8 cellular contexts compared by ENCODE assay signal in genomic region chr3:42544492-42545283, GRCh38. TPM values are rescaled to one million over a fixed set of nuclear protein-coding genes. Genes with fewer than 3 reads are reported as not detected.
A peak's percentile ranks its signal among the peaks of the same experiment; 100 is the strongest.
DNase-seq lines count a peak whose midpoint lies in the region; ATAC-seq and TF ChIP-seq lines count a peak whose summit lies in the region.

No MANE protein-coding gene starts in this region.

- H3K27me3 Mint-ChIP-seq in Calu3 (ENCODE audit: unreplicated experiment) = no peaks in the 10 kb centered on the region
- H3K27me3 Mint-ChIP-seq in endodermal cell (ENCODE audit: insufficient read depth) = no peaks in the 10 kb centered on the region
- no peaks in the 10 kb centered on the region for H3K27me3 Mint-ChIP-seq in mesothelial cell of epicardium (ENCODE audit: low read depth)
- peaks cover 0 to 3% of the 10 kb centered on the region in 2 donors for H3K27me3 Mint-ChIP-seq in stimulated activated naive B cell treated with anti-CD40 and anti-IgM and Interleukin-4, amounts not matched to agents 10 μg/mL and 1 μg/mL and 100 μg/mL, for 72 hours

- no peak for TF ChIP-seq CTCF in Calu3 (IDR thresholded peaks at IDR 0.05; ENCODE audit: unreplicated experiment)
- peak; percentile 49 for TF ChIP-seq CTCF in endodermal cell (conservative IDR thresholded peaks at IDR 0.05)
- no peak for TF ChIP-seq CTCF in mesothelial cell of epicardium (IDR thresholded peaks at IDR 0.05; ENCODE audit: unreplicated experiment)

- no peaks in the 10 kb centered on the region for H3K9me3 ChIP-seq in endodermal cell (ENCODE audit: control insufficient read depth, low read length)
- H3K9me3 ChIP-seq in mucosa of rectum (ENCODE audit: control insufficient read depth in 2 of 2, low read length in 2 of 2) = no peaks in the 10 kb centered on the region

- no peaks in the 10 kb centered on the region for H3K4me1 ChIP-seq in endodermal cell (ENCODE audit: control insufficient read depth, insufficient read depth, low read length)
- peaks cover 16 to 30% of the 10 kb centered on the region in 2 donors for H3K4me1 ChIP-seq in mucosa of rectum (ENCODE audit: control insufficient read depth in 2 of 2, insufficient read depth in 2 of 2, low read length in 2 of 2)

- intact Hi-C loops in Calu3 (cut with micrococcal nuclease; ENCODE audit: unreplicated experiment) = loop anchor here (5.0 to 10.0 kb wide), 2 partner anchors 90 to 297 kb away; no protein-coding TSS in a partner anchor

- H3K27me3 ChIP-seq in endodermal cell (ENCODE audit: control insufficient read depth, insufficient read depth, low read length, poor library complexity, severe bottlenecking) (no peaks in the 10 kb centered on the region), mucosa of rectum (ENCODE audit: control insufficient read depth in 2 of 2, insufficient read depth in 2 of 2, low read length in 2 of 2) (no peaks in the 10 kb centered on the region)

- no peaks in the 10 kb centered on the region for H3K9me3 Mint-ChIP-seq in Calu3 (ENCODE audit: low read depth, unreplicated experiment)
- no peaks in the 10 kb centered on the region for H3K9me3 Mint-ChIP-seq in endodermal cell
- no peaks in the 10 kb centered on the region for H3K9me3 Mint-ChIP-seq in mesothelial cell of epicardium
- no peaks in the 10 kb centered on the region for H3K9me3 Mint-ChIP-seq in stimulated activated naive B cell treated with anti-CD40 and anti-IgM and Interleukin-4, amounts not matched to agents 10 μg/mL and 1 μg/mL and 100 μg/mL, for 72 hours

- DNase-seq in Calu3 (peak; percentile 9), NCI-H345 treated with DMSO at 0.1 percent for 48 hours (lab: John Stamatoyannopoulos, UW; ENCODE audit: unreplicated experiment) (peak; percentile 40), endodermal cell (no peak), mesothelial cell of epicardium (ENCODE audit: low spot score in 2 of 2, unreplicated experiment in 2 of 2) (no peak), GM19238 (ENCODE audit: insufficient read length, low spot score) (no peak)
- no peak for DNase-seq in stimulated activated naive B cell treated with anti-CD40 and anti-IgM and Interleukin-4, amounts not matched to agents 10 μg/mL and 1 μg/mL and 100 μg/mL, for 72 hours

- H3K36me3 Mint-ChIP-seq in Calu3 (ENCODE audit: insufficient read depth, unreplicated experiment) (no peaks in the 10 kb centered on the region), endodermal cell (ENCODE audit: low read depth) (no peaks in the 10 kb centered on the region), mesothelial cell of epicardium (no peaks in the 10 kb centered on the region)
- H3K36me3 Mint-ChIP-seq in stimulated activated naive B cell treated with anti-CD40 and anti-IgM and Interleukin-4, amounts not matched to agents 10 μg/mL and 1 μg/mL and 100 μg/mL, for 72 hours = peaks cover 9 to 13% of the 10 kb centered on the region in 2 donors

- CTCF ChIA-PET in Calu3 (lab: Charles Lee) = interaction anchor here (0.6 to 2.1 kb wide), 3 partner anchors 27 to 315 kb away, joined by 3 to 6 read pairs (median 4); no protein-coding TSS in a partner anchor

- ATAC-seq in HG02885 (IDR thresholded peaks at IDR 0.05; ENCODE audit: poor library complexity, unreplicated experiment) = no peak
- ATAC-seq in stimulated activated naive B cell treated with anti-CD40 and anti-IgM and Interleukin-4, amounts not matched to agents 10 μg/mL and 1 μg/mL and 100 μg/mL, for 72 hours (replicated peaks) = no peak

- H3K4me3 Mint-ChIP-seq in Calu3 (ENCODE audit: low read depth, unreplicated experiment) = no peak overlapping the region
- H3K4me3 Mint-ChIP-seq in endodermal cell = no peak overlapping the region
- no peak overlapping the region for H3K4me3 Mint-ChIP-seq in mesothelial cell of epicardium
- H3K4me3 Mint-ChIP-seq in stimulated activated naive B cell treated with anti-CD40 and anti-IgM and Interleukin-4, amounts not matched to agents 10 μg/mL and 1 μg/mL and 100 μg/mL, for 72 hours = no peak overlapping the region

- H3K27ac ChIP-seq in endodermal cell (ENCODE audit: low read depth, low read length) (no peak overlapping the region), mucosa of rectum (ENCODE audit: low read depth in 2 of 2, low read length in 2 of 2) (peak overlapping the region; percentile 44 to 45)

- H3K4me3 ChIP-seq in endodermal cell (ENCODE audit: low read length) = no peak overlapping the region
- peak overlapping the region in 1 of 2 donors; percentile 6 for H3K4me3 ChIP-seq in mucosa of rectum (ENCODE audit: low read length in 2 of 2)

- H3K27ac Mint-ChIP-seq in Calu3 (ENCODE audit: unreplicated experiment) (no peak overlapping the region), endodermal cell (no peak overlapping the region), mesothelial cell of epicardium (no peak overlapping the region)
- H3K27ac Mint-ChIP-seq in stimulated activated naive B cell treated with anti-CD40 and anti-IgM and Interleukin-4, amounts not matched to agents 10 μg/mL and 1 μg/mL and 100 μg/mL, for 72 hours = no peak overlapping the region

- BruUV-seq in Calu3 (replicated peaks; lab: Mats Ljungman, UMichigan) = no TSS peak

- H3K9ac ChIP-seq in endodermal cell (ENCODE audit: extremely low read depth, low read length, poor library complexity, severe bottlenecking) = no peak overlapping the region
- H3K9ac ChIP-seq in mucosa of rectum (ENCODE audit: low read depth in 1 of 2, low read length in 2 of 2) = no peak overlapping the region

- no peaks in the 10 kb centered on the region for H3K4me1 Mint-ChIP-seq in Calu3 (ENCODE audit: low read depth, unreplicated experiment)
- H3K4me1 Mint-ChIP-seq in endodermal cell = peaks cover 2% of the 10 kb centered on the region
- no peaks in the 10 kb centered on the region for H3K4me1 Mint-ChIP-seq in mesothelial cell of epicardium
- peaks cover 0 to 3% of the 10 kb centered on the region in 2 donors for H3K4me1 Mint-ChIP-seq in stimulated activated naive B cell treated with anti-CD40 and anti-IgM and Interleukin-4, amounts not matched to agents 10 μg/mL and 1 μg/mL and 100 μg/mL, for 72 hours

- 90 to 91% methylated on average over 9 to 12 of the region's 12 CpGs for WGBS in endodermal cell (ENCODE audit: insufficient coverage in 1 of 2, insufficient read length in 1 of 2), 2 experiments

- H3K36me3 ChIP-seq in endodermal cell (ENCODE audit: control insufficient read depth, insufficient read depth, low read length) (peaks cover 20% of the 10 kb centered on the region), mucosa of rectum (ENCODE audit: control insufficient read depth in 2 of 2, insufficient read depth in 2 of 2, low read length in 2 of 2) (no peaks in the 10 kb centered on the region)

RNA-seq across cellular contexts. Expression of gene SEC22C, which starts 37.1 kb away (rescaled TPM):
- total RNA-seq in Calu3 (2022) (32.1 and 42.3 TPM in 2 replicates), endodermal cell (10 to 100 TPM; 35.2 to 38.4 TPM), mesothelial cell of epicardium (39.6 to 44.7 TPM (median 42.6 TPM) in 3 replicates)
- polyA plus RNA-seq in endodermal cell (2013, experiment 1 of 2) = 44.3 TPM
- 40.9 TPM for polyA plus RNA-seq in endodermal cell (2013, experiment 2 of 2)

RNA-seq across cellular contexts. Expression of gene VIPR1, which starts 42.2 kb away (rescaled TPM):
- 16.6 and 19.2 TPM in 2 replicates for total RNA-seq in Calu3 (2022)
- total RNA-seq in endodermal cell = 10 to 100 TPM; 12.9 to 14.7 TPM
- 2.2 TPM for polyA plus RNA-seq in endodermal cell (2013, experiment 1 of 2)
- polyA plus RNA-seq in endodermal cell (2013, experiment 2 of 2) = 1.4 TPM
- total RNA-seq in mesothelial cell of epicardium = 2.1 to 2.8 TPM (median 2.3 TPM) in 3 replicates

RNA-seq across cellular contexts. Expression of gene SS18L2, which starts 46.0 kb away (rescaled TPM):
- total RNA-seq in Calu3 (2022) (23.7 and 25.3 TPM in 2 replicates), endodermal cell (10 to 100 TPM; 37.8 to 44.8 TPM), mesothelial cell of epicardium (19.1 to 21.0 TPM (median 19.6 TPM) in 3 replicates)
- polyA plus RNA-seq in endodermal cell (2013, experiment 1 of 2) = 57.5 TPM
- polyA plus RNA-seq in endodermal cell (2013, experiment 2 of 2) = 54.6 TPM

RNA-seq across cellular contexts. Expression of gene NKTR, which starts 55.8 kb away (rescaled TPM):
- total RNA-seq in Calu3 (2022) (61.3 and 70.0 TPM in 2 replicates), endodermal cell (100 to 1,000 TPM; 101 to 116 TPM), mesothelial cell of epicardium (185 to 201 TPM (median 192 TPM) in 3 replicates)
- 87.3 TPM for polyA plus RNA-seq in endodermal cell (2013, experiment 1 of 2)
- polyA plus RNA-seq in endodermal cell (2013, experiment 2 of 2) = 86.0 TPM

Comparison
In these comparisons a context has a peak if more than half of its experiments do, and no peak if none do; other contexts are left out.
1. DNase-seq: peak in Calu3 (single experiment) and NCI-H345 treated with DMSO at 0.1 percent for 48 hours (single experiment); none in endodermal cell (single experiment), mesothelial cell of epicardium (0 of 2), GM19238 (single experiment) and stimulated activated naive B cell treated with anti-CD40 and anti-IgM and Interleukin-4, amounts not matched to agents 10 μg/mL and 1 μg/mL and 100 μg/mL, for 72 hours (single experiment).